Comparison of ENCODE assay signal across 33 cellular contexts in genomic region chr12:75771023-75771422, GRCh38.
"Had no signal": no experiment of that assay in that cellular context is flagged by ENCODE, and none has a peak within 500 bp of the region (broad histone marks: within the 10 kb centered on the region; RNA-seq: fewer than 3 reads in every experiment).

No MANE protein-coding gene starts in this region.

- H3K27ac ChIP-seq: ascending aorta, breast epithelium, VCaP had no signal

- H3K4me3 ChIP-seq: ascending aorta, breast epithelium had no signal

- H3K4me1 ChIP-seq: ascending aorta, breast epithelium had no signal

- H3K4me3 Mint-ChIP-seq: activated B cell treated with CpG ODN at 0.5 μM for 24 hours; activated CD4-positive, alpha-beta memory T cell treated with anti-CD3 and anti-CD28 coated beads, Interleukin-2, amount 10 ng/mL, durations not matched to agents 7 days and 5 days; activated CD4-positive, alpha-beta T cell treated with anti-CD3 and anti-CD28 coated beads, Interleukin-2, amount 10 ng/mL, durations not matched to agents 24 days and 14 days; activated CD8-positive, alpha-beta memory T cell treated with anti-CD3 and anti-CD28 coated beads, Interleukin-2, amount 10 ng/mL, durations not matched to agents 7 days and 5 days; activated CD8-positive, alpha-beta T cell treated with anti-CD3 and anti-CD28 coated beads, Interleukin-2, amount 10 ng/mL, durations not matched to agents 7 days and 5 days; activated naive CD4-positive, alpha-beta T cell treated with anti-CD3 and anti-CD28 coated beads, Interleukin-2, amount 10 ng/mL, durations not matched to agents 7 days and 5 days; activated naive CD4-positive, alpha-beta T cell treated with anti-CD3 and anti-CD28 coated beads, Interleukin-2, amount 50 U/mL, for 24 hours; activated naive CD8-positive, alpha-beta T cell; activated naive CD8-positive, alpha-beta T cell treated with anti-CD3 and anti-CD28 coated beads, Interleukin-2, amount 10 ng/mL, durations not matched to agents 7 days and 5 days; activated naive CD8-positive, alpha-beta T cell treated with anti-CD3 and anti-CD28 coated beads, Interleukin-2, amount 50 U/mL, for 24 hours; activated T-cell treated with anti-CD3 and anti-CD28 coated beads, Interleukin-2, amount 50 U/mL, for 24 hours; brain; T-helper 1 cell treated with Interleukin-12 subunit alpha and Interleukin-12 subunit beta and Interleukin-4 antibody, amounts not matched to agents 30 μg/mL and 1 μg/mL, for 36 hours; T-helper 2 cell treated with Interferon-gamma antibody and Interleukin-4, amounts not matched to agents 5 μg/mL and 100 μg/mL, for 36 hours had no signal

- H3K27me3 Mint-ChIP-seq: activated naive CD8-positive, alpha-beta T cell; brain had no signal

- H3K4me1 Mint-ChIP-seq: activated CD4-positive, alpha-beta memory T cell treated with anti-CD3 and anti-CD28 coated beads, Interleukin-2, amount 10 ng/mL, durations not matched to agents 7 days and 5 days; activated naive CD4-positive, alpha-beta T cell treated with anti-CD3 and anti-CD28 coated beads, Interleukin-2, amount 10 ng/mL, durations not matched to agents 7 days and 5 days; activated naive CD8-positive, alpha-beta T cell treated with anti-CD3 and anti-CD28 coated beads, Interleukin-2, amount 10 ng/mL, durations not matched to agents 7 days and 5 days had no signal

- FAIRE-seq: TTC549 had no signal

- DNase-seq: activated B cell treated with CpG ODN at 0.5 μM for 24 hours; activated CD4-positive, alpha-beta memory T cell treated with anti-CD3 and anti-CD28 coated beads, Interleukin-2, amount 10 ng/mL, durations not matched to agents 7 days and 5 days; activated CD4-positive, alpha-beta T cell treated with anti-CD3 and anti-CD28 coated beads for 4 hours; activated CD4-positive, alpha-beta T cell treated with anti-CD3 and anti-CD28 coated beads, Interleukin-2, amount 10 ng/mL, durations not matched to agents 24 days and 14 days; activated CD4-positive, alpha-beta T cell treated with anti-CD3 and anti-CD28 coated beads, Interleukin-2, amount 50 U/mL, for 48 hours; activated CD4-positive, CD25-positive, alpha-beta regulatory T cell treated with anti-CD3 and anti-CD28 coated beads, Interleukin-2, amount 50 U/mL, for 72 hours; activated CD8-positive, alpha-beta memory T cell treated with anti-CD3 and anti-CD28 coated beads for 24 hours; activated CD8-positive, alpha-beta memory T cell treated with anti-CD3 and anti-CD28 coated beads, Interleukin-2, amount 10 ng/mL, durations not matched to agents 7 days and 5 days; activated CD8-positive, alpha-beta memory T cell treated with anti-CD3 and anti-CD28 coated beads, Interleukin-2, amount 50 U/mL, for 48 hours; activated CD8-positive, alpha-beta T cell treated with anti-CD3 and anti-CD28 coated beads, Interleukin-2, amount 10 ng/mL, durations not matched to agents 7 days and 5 days; activated effector memory CD4-positive, alpha-beta T cell treated with Interleukin-2 at 50 U/mL for 16 hours; activated gamma-delta T cell; activated naive CD4-positive, alpha-beta T cell treated with anti-CD3 and anti-CD28 coated beads, Interleukin-2, amount 10 ng/mL, durations not matched to agents 7 days and 5 days; activated naive CD4-positive, alpha-beta T cell treated with Interleukin-2 at 50 U/mL for 16 hours; activated naive CD8-positive, alpha-beta T cell treated with anti-CD3 and anti-CD28 coated beads, Interleukin-2, amount 10 ng/mL, durations not matched to agents 7 days and 5 days; activated naive CD8-positive, alpha-beta T cell treated with anti-CD3 and anti-CD28 coated beads, Interleukin-2, amount 50 U/mL, for 24 hours; activated T-cell treated with anti-CD3 and anti-CD28 coated beads, Interleukin-2, amount 50 U/mL, for 24 hours; activated T-cell treated with anti-CD3 and anti-CD28 coated beads, Interleukin-2, amount 50 U/mL, for 48 hours; amygdala; anterior cingulate cortex; central memory CD4-positive, alpha-beta T cell; T-helper 2 cell; T-helper 9 cell had no signal

- ATAC-seq: activated CD8-positive, alpha-beta memory T cell treated with anti-CD3 and anti-CD28 coated beads, Interleukin-2, amount 10 ng/mL, durations not matched to agents 7 days and 5 days; activated CD8-positive, alpha-beta T cell treated with anti-CD3 and anti-CD28 coated beads, Interleukin-2, amount 10 ng/mL, durations not matched to agents 7 days and 5 days; activated naive CD8-positive, alpha-beta T cell treated with anti-CD3 and anti-CD28 coated beads, Interleukin-2, amount 50 U/mL, for 24 hours had no signal

- H3K9me3 ChIP-seq: ascending aorta, breast epithelium had no signal

- H3K27me3 ChIP-seq: ascending aorta, breast epithelium had no signal

- H3K36me3 Mint-ChIP-seq: activated CD8-positive, alpha-beta memory T cell treated with anti-CD3 and anti-CD28 coated beads, Interleukin-2, amount 10 ng/mL, durations not matched to agents 7 days and 5 days; activated naive CD4-positive, alpha-beta T cell treated with anti-CD3 and anti-CD28 coated beads, Interleukin-2, amount 10 ng/mL, durations not matched to agents 7 days and 5 days; activated naive CD4-positive, alpha-beta T cell treated with anti-CD3 and anti-CD28 coated beads, Interleukin-2, amount 50 U/mL, for 24 hours; activated naive CD8-positive, alpha-beta T cell; activated naive CD8-positive, alpha-beta T cell treated with anti-CD3 and anti-CD28 coated beads, Interleukin-2, amount 10 ng/mL, durations not matched to agents 7 days and 5 days; brain had no signal

- H3K36me3 ChIP-seq: ascending aorta, breast epithelium had no signal

- H3K27ac Mint-ChIP-seq: activated B cell treated with CpG ODN at 0.5 μM for 24 hours; activated CD4-positive, alpha-beta memory T cell treated with anti-CD3 and anti-CD28 coated beads, Interleukin-2, amount 10 ng/mL, durations not matched to agents 7 days and 5 days; activated CD4-positive, alpha-beta T cell treated with anti-CD3 and anti-CD28 coated beads, Interleukin-2, amount 10 ng/mL, durations not matched to agents 24 days and 14 days; activated CD8-positive, alpha-beta memory T cell treated with anti-CD3 and anti-CD28 coated beads, Interleukin-2, amount 10 ng/mL, durations not matched to agents 7 days and 5 days; activated CD8-positive, alpha-beta T cell treated with anti-CD3 and anti-CD28 coated beads, Interleukin-2, amount 10 ng/mL, durations not matched to agents 7 days and 5 days; activated naive CD4-positive, alpha-beta T cell treated with anti-CD3 and anti-CD28 coated beads, Interleukin-2, amount 10 ng/mL, durations not matched to agents 7 days and 5 days; activated naive CD4-positive, alpha-beta T cell treated with anti-CD3 and anti-CD28 coated beads, Interleukin-2, amount 50 U/mL, for 24 hours; activated naive CD8-positive, alpha-beta T cell; activated naive CD8-positive, alpha-beta T cell treated with anti-CD3 and anti-CD28 coated beads, Interleukin-2, amount 10 ng/mL, durations not matched to agents 7 days and 5 days; activated naive CD8-positive, alpha-beta T cell treated with anti-CD3 and anti-CD28 coated beads, Interleukin-2, amount 50 U/mL, for 24 hours; activated T-cell treated with anti-CD3 and anti-CD28 coated beads, Interleukin-2, amount 50 U/mL, for 24 hours; activated T-helper 2 cell treated with anti-CD3 and anti-CD28 coated beads, Interferon-gamma antibody, Interleukin-2, Interleukin-4, amounts not matched to agents 10 μg/mL and 5 μg/mL and 100 μg/mL, durations not matched to agents 14 hours and 24 hours and 36 hours; brain; T-helper 1 cell treated with Interleukin-12 subunit alpha and Interleukin-12 subunit beta and Interleukin-4 antibody, amounts not matched to agents 30 μg/mL and 1 μg/mL, for 36 hours; T-helper 2 cell treated with Interferon-gamma antibody and Interleukin-4, amounts not matched to agents 5 μg/mL and 100 μg/mL, for 36 hours had no signal

- H3K9me3 Mint-ChIP-seq: activated B cell treated with CpG ODN at 0.5 μM for 24 hours; activated CD4-positive, alpha-beta memory T cell treated with anti-CD3 and anti-CD28 coated beads, Interleukin-2, amount 10 ng/mL, durations not matched to agents 7 days and 5 days; activated CD4-positive, alpha-beta T cell treated with anti-CD3 and anti-CD28 coated beads, Interleukin-2, amount 10 ng/mL, durations not matched to agents 24 days and 14 days; activated naive CD4-positive, alpha-beta T cell treated with anti-CD3 and anti-CD28 coated beads, Interleukin-2, amount 10 ng/mL, durations not matched to agents 7 days and 5 days; activated naive CD4-positive, alpha-beta T cell treated with anti-CD3 and anti-CD28 coated beads, Interleukin-2, amount 50 U/mL, for 24 hours; activated naive CD8-positive, alpha-beta T cell treated with anti-CD3 and anti-CD28 coated beads, Interleukin-2, amount 50 U/mL, for 24 hours; activated T-cell treated with anti-CD3 and anti-CD28 coated beads, Interleukin-2, amount 50 U/mL, for 24 hours; activated T-helper 2 cell treated with anti-CD3 and anti-CD28 coated beads, Interferon-gamma antibody, Interleukin-2, Interleukin-4, amounts not matched to agents 10 μg/mL and 5 μg/mL and 100 μg/mL, durations not matched to agents 14 hours and 24 hours and 36 hours; brain; T-helper 1 cell treated with Interleukin-12 subunit alpha and Interleukin-12 subunit beta and Interleukin-4 antibody, amounts not matched to agents 30 μg/mL and 1 μg/mL, for 36 hours; T-helper 2 cell treated with Interferon-gamma antibody and Interleukin-4, amounts not matched to agents 5 μg/mL and 100 μg/mL, for 36 hours had no signal
